8 cellular contexts compared by ENCODE assay signal in the genomic region with DNA sequence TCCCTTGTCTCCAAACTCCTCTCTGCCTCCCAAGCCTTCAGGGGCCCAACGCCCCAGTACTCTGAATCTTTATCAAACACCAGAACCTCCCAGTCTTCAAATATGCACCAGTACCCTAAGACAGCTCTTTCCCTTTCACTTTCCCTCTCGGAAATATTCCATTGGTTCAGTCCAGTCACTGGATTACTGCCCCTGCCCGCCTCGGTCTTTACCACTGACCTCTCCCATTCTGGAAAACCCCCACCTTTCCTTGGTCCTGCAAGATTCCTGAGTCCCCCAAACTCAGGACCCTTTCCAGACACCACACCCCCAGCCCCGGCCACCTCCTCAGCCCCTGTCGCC. TPM values are rescaled to one million over a fixed set of nuclear protein-coding genes. Genes with fewer than 3 reads are reported as not detected.
DNase-seq lines count a peak whose midpoint lies in the region; ATAC-seq and TF ChIP-seq lines count a peak whose summit lies in the region.

No MANE protein-coding gene starts in this region.

- H3K27ac Mint-ChIP-seq in GM23338 (peak overlapping the region; percentile 96), natural killer cell (peak overlapping the region; percentile 99)

- H4K20me1 ChIP-seq in GM23338 (replicated peaks; ENCODE audit: insufficient read depth) (no peaks in the 10 kb centered on the region), SK-N-SH (ENCODE audit: insufficient read depth) (peaks cover 4% of the 10 kb centered on the region; the same call in 1 of the 2 replicates)

- POLR2A ChIA-PET in SK-N-SH (lab: Yijun Ruan, JAX): no interaction called here

- peaks cover 14% of the 10 kb centered on the region for H3K27me3 Mint-ChIP-seq in GM23338 (ENCODE audit: insufficient read depth, low read depth, poor library complexity)
- no peaks in the 10 kb centered on the region for H3K27me3 Mint-ChIP-seq in natural killer cell (ENCODE audit: low read depth in 2 of 2)

- H3K4me1 Mint-ChIP-seq in GM23338 (peaks cover 11% of the 10 kb centered on the region; the same call in 2 of the 3 replicates), natural killer cell (peaks cover 35 to 43% of the 10 kb centered on the region in 2 donors)

- H3K36me3 ChIP-seq in GM23338 (ENCODE audit: insufficient read depth) (peaks cover 13% of the 10 kb centered on the region), SK-N-SH (replicated peaks in 1 of 2; ENCODE audit: control insufficient read depth in 1 of 2, insufficient read depth in 2 of 2, low read length in 1 of 2) (peaks cover 10 to 30% of the 10 kb centered on the region in 2 experiments), esophagus (ENCODE audit: control insufficient read depth in 2 of 2, insufficient read depth in 2 of 2, low read length in 1 of 2) (no peaks in the 10 kb centered on the region)

- peak overlapping the region; percentile 90 for H2AFZ ChIP-seq in GM23338
- peak overlapping the region; percentile 86; the same call in 1 of the 2 replicates for H2AFZ ChIP-seq in SK-N-SH (ENCODE audit: low read depth)

- peak overlapping the region; percentile 97 for H3K9ac ChIP-seq in SK-N-SH

- CTCF ChIA-PET in SK-N-SH (lab: Yijun Ruan, JAX): no interaction called here

- H3K4me3 Mint-ChIP-seq in GM23338 (peak overlapping the region; percentile 97), natural killer cell (peak overlapping the region; percentile 99)

- H3K9me2 ChIP-seq in GM23338 (ENCODE audit: insufficient read depth) (no peaks in the 10 kb centered on the region), SK-N-SH (no peaks in the 10 kb centered on the region)

- H3K27me3 ChIP-seq in GM23338 (ENCODE audit: insufficient read depth) (no peaks in the 10 kb centered on the region), SK-N-SH (ENCODE audit: insufficient read depth) (no peaks in the 10 kb centered on the region), esophagus (ENCODE audit: control insufficient read depth in 1 of 2, insufficient read depth in 2 of 2, low read length in 2 of 2) (no peaks in the 10 kb centered on the region)

- TF ChIP-seq EP300 in SK-N-SH (IDR thresholded peaks at IDR 0.05; ENCODE audit: borderline replicate concordance in 1 of 2, low read depth in 1 of 2, low read length in 1 of 2): no peak

- peak overlapping the region; percentile 84 for H3K4me3 ChIP-seq in GM23338
- peak overlapping the region; percentile 81 to 97 for H3K4me3 ChIP-seq in SK-N-SH (ENCODE audit: low read depth in 2 of 2, low read length in 1 of 2)
- peak overlapping the region; percentile 96 to 98 for H3K4me3 ChIP-seq in esophagus (ENCODE audit: low read depth in 1 of 2, low read length in 2 of 2)

- peak; percentile 47 for DNase-seq in GM23338 (ENCODE audit: low spot score)
- peak; percentile 26 for DNase-seq in SK-N-SH
- DNase-seq in natural killer cell: no peak
- DNase-seq in posterior vena cava (ENCODE audit: low spot score): no peak
- no peak for DNase-seq in stimulated activated CD4-positive, alpha-beta T cell treated with anti-CD3 and anti-CD28 coated beads, Interleukin-12 subunit alpha, Interleukin-12 subunit beta, amount 100 ng/mL, for 4 hours

- H3K79me2 ChIP-seq in GM23338 (replicated peaks; ENCODE audit: insufficient read depth) (peaks cover 53% of the 10 kb centered on the region), SK-N-SH (ENCODE audit: insufficient read depth) (peaks cover 64% of the 10 kb centered on the region)

- intact Hi-C loops in natural killer cell (cut with micrococcal nuclease): no loop called here
- intact Hi-C loops in posterior vena cava (cut with DNase I): no loop called here

- H3K9me3 ChIP-seq in SK-N-SH (peaks cover 3% of the 10 kb centered on the region; the same call in 1 of the 2 replicates), esophagus (ENCODE audit: control insufficient read depth in 2 of 2, insufficient read depth in 1 of 2, low read depth in 1 of 2, low read length in 1 of 2) (no peaks in the 10 kb centered on the region)

- H3K4me2 ChIP-seq in GM23338 (peak overlapping the region; percentile 94), SK-N-SH (peak overlapping the region; percentile 85)

- no peaks in the 10 kb centered on the region for H3K9me3 Mint-ChIP-seq in GM23338
- no peaks in the 10 kb centered on the region for H3K9me3 Mint-ChIP-seq in natural killer cell

- no peak for TF ChIP-seq RAD21 in SK-N-SH (IDR thresholded peaks at IDR 0.05; ENCODE audit: low read length)

- ATAC-seq in GM23338 (peak; percentile 2; the same call in 2 of the 3 replicates), natural killer cell (peak in 2 of 3 donors; percentile 13 to 31), HG02981 (IDR thresholded peaks at IDR 0.05; ENCODE audit: unreplicated experiment) (no peak), HG03354 (IDR thresholded peaks at IDR 0.05; ENCODE audit: poor library complexity, severe bottlenecking, unreplicated experiment) (no peak)

- TF ChIP-seq CTCF in GM23338 (conservative IDR thresholded peaks at IDR 0.05; ENCODE audit: low read depth in 2 of 2) (no peak), SK-N-SH (IDR thresholded peaks at IDR 0.05) (no peak), natural killer cell (IDR thresholded peaks at IDR 0.05) (no peak)

- no peaks in the 10 kb centered on the region; the same call in 1 of the 2 replicates for H3K4me1 ChIP-seq in GM23338 (ENCODE audit: insufficient read depth)
- peaks cover 8 to 19% of the 10 kb centered on the region in 2 experiments; a peak in 3 of 4 replicates for H3K4me1 ChIP-seq in SK-N-SH (ENCODE audit: control insufficient read depth in 1 of 2, insufficient read depth in 2 of 2, low read depth in 1 of 2, low read length in 1 of 2)
- no peaks in the 10 kb centered on the region for H3K4me1 ChIP-seq in esophagus (ENCODE audit: control insufficient read depth in 2 of 2, insufficient read depth in 2 of 2, low read length in 1 of 2)

- WGBS in SK-N-SH (ENCODE audit: low lambda C conversion rate): 3% methylated on average over 6 of the region's 6 CpGs
- 1% methylated on average over 6 of the region's 6 CpGs for WGBS in esophagus, 2 donors

- H3K36me3 Mint-ChIP-seq in GM23338 (ENCODE audit: low read depth): peaks cover 11% of the 10 kb centered on the region
- no peaks in the 10 kb centered on the region for H3K36me3 Mint-ChIP-seq in natural killer cell

- H3K27ac ChIP-seq in GM23338 (ENCODE audit: low read depth) (peak overlapping the region; percentile 65; the same call in 1 of the 2 replicates), SK-N-SH (ENCODE audit: low read depth in 2 of 2, low read length in 1 of 2) (peak overlapping the region; percentile 83 to 90; a peak in 3 of 4 replicates), esophagus (ENCODE audit: low read depth in 2 of 2, low read length in 1 of 2) (peak overlapping the region; percentile 81 to 95)

- peaks cover 7% of the 10 kb centered on the region; the same call in 1 of the 2 replicates for H3F3A ChIP-seq in GM23338 (replicated peaks; ENCODE audit: low read depth)
- H3F3A ChIP-seq in SK-N-SH (replicated peaks; ENCODE audit: insufficient read depth): peaks cover 39% of the 10 kb centered on the region

TF ChIP-seq in GM23338, 12 proteins besides CTCF, POLR2A, EP300 and RAD21:
- TF ChIP-seq EZH2phosphoT487 (IDR thresholded peaks at IDR 0.05; ENCODE audit: unreplicated experiment): no peak
- TF ChIP-seq EZH2 (IDR thresholded peaks at IDR 0.05; ENCODE audit: low read depth, unreplicated experiment): no peak
- no peak for TF ChIP-seq ZNF331 (CRISPR knock-in tag; IDR thresholded peaks at IDR 0.05; ENCODE audit: low read depth)

TF ChIP-seq in SK-N-SH, 30 proteins besides CTCF, POLR2A, EP300 and RAD21:
- no peak for TF ChIP-seq POLR2AphosphoS5 (IDR thresholded peaks at IDR 0.05; ENCODE audit: low read depth, low read length)
- TF ChIP-seq RCOR1 (IDR thresholded peaks at IDR 0.05; ENCODE audit: low read length): no peak
- no peak for TF ChIP-seq TAF1 (IDR thresholded peaks at IDR 0.05; ENCODE audit: borderline replicate concordance, low read depth, low read length)
- TF ChIP-seq RXRA (IDR thresholded peaks at IDR 0.05; ENCODE audit: borderline replicate concordance, low read depth): no peak
- TF ChIP-seq FOXM1 (IDR thresholded peaks at IDR 0.05; ENCODE audit: low read depth): no peak

RNA-seq across cellular contexts. Expression of a gene that starts 0.7 kb away (rescaled TPM):
- 61.4 and 67.4 TPM in 2 replicates for total RNA-seq in GM23338 (2014; rRNA removed; shearing (Covaris generic))
- polyA plus RNA-seq in GM23338 (2016; fragmentation: Nextera tagmentation; extraction: Ambion mirVana) (28.6 and 37.7 TPM in 2 replicates), SK-N-SH (2012; rRNA removed) (81.0 and 106 TPM in 2 replicates), esophagus (10 to 100 TPM in 1 of 2 donors, 1 to 10 TPM in 1; 8.3 to 14.9 TPM)
- 99.4 and 101 TPM in 2 replicates for polyA plus RNA-seq in SK-N-SH (2012; cell fraction: cytosol; rRNA removed)
- 17.5 and 54.9 TPM in 2 replicates for polyA plus RNA-seq in SK-N-SH (2012; cell fraction: nucleus; rRNA removed)
- total RNA-seq in natural killer cell (10 to 100 TPM; 15.2 to 19.9 (median 18.0) TPM), posterior vena cava (10 to 100 TPM; 24.0 to 29.2 TPM)

RNA-seq across cellular contexts. Expression of a gene that starts 37.1 kb away (rescaled TPM):
- 329 and 363 TPM in 2 replicates for total RNA-seq in GM23338 (2014; rRNA removed; shearing (Covaris generic))
- polyA plus RNA-seq in GM23338 (2016; fragmentation: Nextera tagmentation; extraction: Ambion mirVana) (285 and 300 TPM in 2 replicates), SK-N-SH (2012; rRNA removed) (155 and 166 TPM in 2 replicates), esophagus (100 to 1,000 TPM; 154 to 167 TPM)
- polyA plus RNA-seq in SK-N-SH (2012; cell fraction: cytosol; rRNA removed): 216 and 238 TPM in 2 replicates
- 77.0 and 124 TPM in 2 replicates for polyA plus RNA-seq in SK-N-SH (2012; cell fraction: nucleus; rRNA removed)
- total RNA-seq in natural killer cell (10 to 100 TPM; 54.0 to 63.3 (median 60.2) TPM), posterior vena cava (100 to 1,000 TPM; 104 to 105 TPM)

Comparison
In these comparisons a context has a peak if more than half of its experiments do, and no peak if none do; other contexts are left out.
1. ATAC-seq: peak in GM23338 (single experiment) and natural killer cell (2 of 3); none in HG02981 (single experiment) and HG03354 (single experiment).
2. DNase-seq: peak in GM23338 (single experiment) and SK-N-SH (single experiment); none in natural killer cell (single experiment), posterior vena cava (single experiment) and stimulated activated CD4-positive, alpha-beta T cell treated with anti-CD3 and anti-CD28 coated beads, Interleukin-12 subunit alpha, Interleukin-12 subunit beta, amount 100 ng/mL, for 4 hours (single experiment).
3. Peak in every context shown above with its lines, with median percentiles within 50 percentile points of each other: H3K27ac ChIP-seq and H3K4me3 ChIP-seq.